9 cellular contexts compared by ENCODE assay signal in the genomic region with DNA sequence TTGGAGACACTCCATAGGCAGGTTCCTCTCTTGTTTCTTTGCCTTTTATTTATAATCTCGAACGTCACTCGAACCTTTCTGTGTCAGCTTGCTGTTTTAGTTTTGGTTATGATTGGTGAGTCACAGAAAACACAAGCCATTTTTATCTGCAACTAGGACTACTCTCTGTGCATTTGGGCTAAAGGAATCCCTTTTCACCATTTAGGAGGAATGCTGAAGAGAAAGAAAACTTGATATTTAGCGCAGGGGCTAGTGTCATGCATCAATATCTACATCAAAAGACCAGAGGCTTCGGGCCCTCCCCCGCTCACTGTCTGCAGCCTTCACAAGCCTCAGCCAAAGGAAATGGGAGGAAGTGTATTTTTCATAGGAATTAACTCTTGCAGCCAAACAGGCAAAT.
A peak's percentile ranks its signal among the peaks of the same experiment; 100 is the strongest.
DNase-seq lines count a peak whose midpoint lies in the region; ATAC-seq and TF ChIP-seq lines count a peak whose summit lies in the region.
"Had no signal": no experiment of that assay in that cellular context is flagged by ENCODE, and none has a peak within 500 bp of the region (broad histone marks: within the 10 kb centered on the region; RNA-seq: fewer than 3 reads in every experiment).

No MANE protein-coding gene starts in this region.

- H3K9me3 Mint-ChIP-seq in progenitor cell of endocrine pancreas (ENCODE audit: low read depth) (no peaks in the 10 kb centered on the region), endothelial cell (ENCODE audit: unreplicated experiment) (no peaks in the 10 kb centered on the region)
- H3K9me3 Mint-ChIP-seq in activated T-helper 17 cell treated with anti-CD3 and anti-CD28 coated beads, Interleukin-2, amount 50 U/mL, for 72 hours: no peaks in the 10 kb centered on the region

- H3K27ac Mint-ChIP-seq in progenitor cell of endocrine pancreas: peak overlapping the region; percentile 35
- no peak overlapping the region for H3K27ac Mint-ChIP-seq in activated T-helper 17 cell treated with anti-CD3 and anti-CD28 coated beads, Interleukin-2, amount 50 U/mL, for 72 hours
- no peak overlapping the region for H3K27ac Mint-ChIP-seq in endothelial cell (ENCODE audit: unreplicated experiment)

- TF ChIP-seq POLR2A in esophagus muscularis mucosa (IDR thresholded peaks at IDR 0.05; ENCODE audit: low read depth): no peak

- WGBS in esophagus muscularis mucosa: 50% methylated on average over 6 of the region's 6 CpGs

- peaks cover 29% of the 10 kb centered on the region for H3K4me1 Mint-ChIP-seq in progenitor cell of endocrine pancreas (ENCODE audit: low read depth)
- H3K4me1 Mint-ChIP-seq in activated T-helper 17 cell treated with anti-CD3 and anti-CD28 coated beads, Interleukin-2, amount 50 U/mL, for 72 hours: no peaks in the 10 kb centered on the region
- peaks cover 30% of the 10 kb centered on the region for H3K4me1 Mint-ChIP-seq in endothelial cell (ENCODE audit: unreplicated experiment)

- H3K36me3 ChIP-seq in esophagus muscularis mucosa: no peaks in the 10 kb centered on the region

- H3K27me3 Mint-ChIP-seq in progenitor cell of endocrine pancreas (no peaks in the 10 kb centered on the region), endothelial cell (ENCODE audit: unreplicated experiment) (no peaks in the 10 kb centered on the region)
- H3K27me3 Mint-ChIP-seq in activated T-helper 17 cell treated with anti-CD3 and anti-CD28 coated beads, Interleukin-2, amount 50 U/mL, for 72 hours: no peaks in the 10 kb centered on the region

- no peaks in the 10 kb centered on the region for H3K9me3 ChIP-seq in esophagus muscularis mucosa

- H3K36me3 Mint-ChIP-seq in progenitor cell of endocrine pancreas (ENCODE audit: insufficient read depth) (no peaks in the 10 kb centered on the region), endothelial cell (ENCODE audit: low read depth, unreplicated experiment) (no peaks in the 10 kb centered on the region)
- no peaks in the 10 kb centered on the region for H3K36me3 Mint-ChIP-seq in activated T-helper 17 cell treated with anti-CD3 and anti-CD28 coated beads, Interleukin-2, amount 50 U/mL, for 72 hours (ENCODE audit: low read depth)

- H3K4me3 Mint-ChIP-seq in progenitor cell of endocrine pancreas (ENCODE audit: low read depth): no peak overlapping the region
- no peak overlapping the region for H3K4me3 Mint-ChIP-seq in activated T-helper 17 cell treated with anti-CD3 and anti-CD28 coated beads, Interleukin-2, amount 50 U/mL, for 72 hours
- no peak overlapping the region for H3K4me3 Mint-ChIP-seq in endothelial cell (ENCODE audit: unreplicated experiment)

- intact Hi-C loops in esophagus muscularis mucosa (cut with DNase I): loop anchor here (10.0 kb wide), 1 partner anchor 507 kb away; a partner anchor contains a TSS

- no peak overlapping the region for H3K4me3 ChIP-seq in esophagus muscularis mucosa

- TF ChIP-seq EP300 in esophagus muscularis mucosa (IDR thresholded peaks at IDR 0.05): no peak

- no peak for TF ChIP-seq CTCF in esophagus muscularis mucosa (IDR thresholded peaks at IDR 0.05)
- no peak for TF ChIP-seq CTCF in progenitor cell of endocrine pancreas (IDR thresholded peaks at IDR 0.05; ENCODE audit: unreplicated experiment)
- TF ChIP-seq CTCF in endothelial cell (IDR thresholded peaks at IDR 0.05; ENCODE audit: unreplicated experiment): no peak

- ATAC-seq in GM21526 (IDR thresholded peaks at IDR 0.05; ENCODE audit: low FRiP score, unreplicated experiment): peak; percentile 13
- ATAC-seq in HG03520 (IDR thresholded peaks at IDR 0.05; ENCODE audit: unreplicated experiment): no peak
- no peak for ATAC-seq in activated T-helper 17 cell treated with anti-CD3 and anti-CD28 coated beads, Interleukin-2, amount 50 U/mL, for 72 hours (replicated peaks)
- ATAC-seq in HG02763 (IDR thresholded peaks at IDR 0.05; ENCODE audit: unreplicated experiment): no peak

- DNase-seq in NCI-H526 treated with DMSO at 0.1 percent for 48 hours (lab: John Stamatoyannopoulos, UW): peak; percentile 64
- DNase-seq in esophagus muscularis mucosa (ENCODE audit: extremely low spot score): no peak
- no peak for DNase-seq in progenitor cell of endocrine pancreas (ENCODE audit: low spot score, unreplicated experiment)
- no peak for DNase-seq in endothelial cell (ENCODE audit: low spot score)
- DNase-seq: stimulated activated CD4-positive, alpha-beta T cell treated with anti-CD3 and anti-CD28 coated beads, Interleukin-4, amount 100 ng/mL, for 4 hours had no signal

- no peaks in the 10 kb centered on the region for H3K27me3 ChIP-seq in esophagus muscularis mucosa

- peak overlapping the region; percentile 20 to 63 (median 36) for H3K27ac ChIP-seq in esophagus muscularis mucosa (replicated peaks in 1 of 4)

- peaks cover 18 to 24% (median 22%) of the 10 kb centered on the region in 4 donors for H3K4me1 ChIP-seq in esophagus muscularis mucosa
